ENCODE assay signal across 1 cellular context in the genomic region with DNA sequence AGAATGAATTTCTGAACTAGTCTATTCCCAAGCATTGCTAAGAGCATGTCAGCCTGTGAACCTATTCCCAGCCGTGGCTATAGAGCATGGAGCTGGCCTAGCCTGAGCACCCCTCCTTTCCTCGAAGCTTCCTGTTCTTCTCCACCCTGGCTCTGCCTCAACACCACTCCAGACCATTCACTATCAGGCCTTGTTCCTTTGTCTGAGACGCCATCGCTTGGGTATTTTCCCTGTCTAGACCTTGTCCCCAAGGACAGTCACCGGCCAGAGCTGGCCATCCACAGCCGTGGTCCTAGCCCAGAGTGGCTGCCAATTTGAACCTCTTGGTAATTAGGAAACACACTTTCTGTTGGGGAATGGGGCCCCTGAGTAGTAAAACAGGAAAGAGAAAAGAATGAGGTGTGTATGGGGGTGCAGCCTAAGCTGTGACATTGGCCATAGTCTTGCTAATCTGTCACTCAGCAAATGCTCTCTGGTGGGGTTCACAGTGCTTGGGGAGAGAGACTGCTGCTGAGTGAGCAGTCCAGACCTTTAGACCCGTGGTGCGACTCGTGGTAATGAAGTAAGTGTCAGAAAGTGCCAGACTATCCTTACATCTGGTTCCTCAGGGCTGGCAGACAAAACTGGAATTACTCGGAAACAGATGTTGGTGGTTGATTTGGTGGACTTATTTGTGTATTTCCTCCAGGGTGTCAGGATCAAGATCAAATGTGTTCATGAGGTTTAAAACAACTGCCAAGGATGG.
TF ChIP-seq lines count a peak whose summit lies in the region.

No MANE protein-coding gene starts in this region.

TF ChIP-seq in IMR-90, 13 proteins besides CTCF, POLR2A, EP300 and RAD21 (continued from another document):
- TF ChIP-seq, protein P1, sequence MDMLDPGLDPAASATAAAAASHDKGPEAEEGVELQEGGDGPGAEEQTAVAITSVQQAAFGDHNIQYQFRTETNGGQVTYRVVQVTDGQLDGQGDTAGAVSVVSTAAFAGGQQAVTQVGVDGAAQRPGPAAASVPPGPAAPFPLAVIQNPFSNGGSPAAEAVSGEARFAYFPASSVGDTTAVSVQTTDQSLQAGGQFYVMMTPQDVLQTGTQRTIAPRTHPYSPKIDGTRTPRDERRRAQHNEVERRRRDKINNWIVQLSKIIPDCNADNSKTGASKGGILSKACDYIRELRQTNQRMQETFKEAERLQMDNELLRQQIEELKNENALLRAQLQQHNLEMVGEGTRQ (IDR thresholded peaks at IDR 0.05; ENCODE audit: low read depth, low read length) = no peak
- TF ChIP-seq CHD1 (IDR thresholded peaks at IDR 0.05; ENCODE audit: low read depth, low read length) (no peak), SMC3 (IDR thresholded peaks at IDR 0.05; ENCODE audit: low read depth, low read length) (no peak), NFE2L2 (IDR thresholded peaks at IDR 0.05; ENCODE audit: low read depth, low read length) (no peak), CEBPB (IDR thresholded peaks at IDR 0.05; ENCODE audit: low read depth, low read length) (no peak), ELK1 (IDR thresholded peaks at IDR 0.05; ENCODE audit: borderline replicate concordance, low read depth, low read length) (no peak), MXI1 (IDR thresholded peaks at IDR 0.05; ENCODE audit: borderline replicate concordance, low read depth, low read length) (no peak), BHLHE40 (IDR thresholded peaks at IDR 0.05; ENCODE audit: low read depth, low read length) (no peak), RFX5 (IDR thresholded peaks at IDR 0.05; ENCODE audit: low read depth, low read length) (no peak)
TF ChIP-seq in IMR-90: peak in this region for 0.
